8 cellular contexts compared by ENCODE assay signal in genomic region chr4:183659919-183660318, GRCh38. TPM values are rescaled to one million over a fixed set of nuclear protein-coding genes. Genes with fewer than 3 reads are reported as not detected.
DNase-seq lines count a peak whose midpoint lies in the region; ATAC-seq, FAIRE-seq and TF ChIP-seq lines count a peak whose summit lies in the region.

No MANE protein-coding gene starts in this region.

- TF ChIP-seq CTCF in GM10248 (IDR thresholded peaks at IDR 0.05; ENCODE audit: control extremely low read depth, extremely low read depth, low read depth, missing control alignments) (no peak), epithelial cell of esophagus (IDR thresholded peaks at IDR 0.05; ENCODE audit: insufficient read depth, low read depth, low read length, missing control alignments) (no peak), pancreas (IDR thresholded peaks at IDR 0.05) (no peak)

- peak overlapping the region; percentile 83 for H3K9ac ChIP-seq in NT2/D1 (ENCODE audit: insufficient read length, low read depth)

- 1 to 3% methylated on average over 10 of the region's 10 CpGs for WGBS in pancreas, 2 donors

- H3K4me1 ChIP-seq in NT2/D1 (ENCODE audit: insufficient read depth, insufficient read length) = no peaks in the 10 kb centered on the region
- H3K4me1 ChIP-seq in pancreas = peaks cover 11 to 18% (median 14%) of the 10 kb centered on the region in 3 donors

- intact Hi-C loops in pancreas (cut with DNase I) = no loop called here

- peak overlapping the region; percentile 71 for H3K4me3 ChIP-seq in NT2/D1 (ENCODE audit: insufficient read length, low read depth)
- H3K4me3 ChIP-seq in epithelial cell of esophagus (ENCODE audit: low read length) = peak overlapping the region; percentile 81
- peak overlapping the region; percentile 69 to 98 (median 90) for H3K4me3 ChIP-seq in pancreas

- ATAC-seq in pancreas (no peak), GM19397 (IDR thresholded peaks at IDR 0.05; ENCODE audit: unreplicated experiment) (no peak)

- no peak for FAIRE-seq in pancreas (lab: Jason Lieb, UNC)

- H3K27me3 ChIP-seq in NT2/D1 (ENCODE audit: insufficient read depth, insufficient read length) = no peaks in the 10 kb centered on the region
- no peaks in the 10 kb centered on the region for H3K27me3 ChIP-seq in pancreas

- H3K36me3 ChIP-seq in NT2/D1 (ENCODE audit: insufficient read depth, insufficient read length, low read length) (peaks cover 7% of the 10 kb centered on the region), pancreas (no peaks in the 10 kb centered on the region)

- CTCF ChIA-PET in GM10248 (lab: Yijun Ruan, JAX) = interaction anchor here (0.9 to 1.6 kb wide), 5 partner anchors 9 to 215 kb away, joined by 3 to 4 read pairs (median 3); partner anchors contain the start of gene CDKN2AIP

- DNase-seq in GM10248 (ENCODE audit: extremely low spot score) (peak; percentile 9), NT2/D1 (ENCODE audit: low read depth, low spot score) (no peak), epithelial cell of esophagus (ENCODE audit: low read depth) (peak; percentile 15), pancreas (no peak), activated gamma-delta T cell (lab: John Stamatoyannopoulos, UW) (no peak), islet precursor cell (no peak)
- DNase-seq in stimulated activated CD4-positive, alpha-beta T cell treated with anti-CD3 and anti-CD28 coated beads, Interleukin-2, amount 100 ng/mL, for 48 hours = no peak

- POLR2A ChIA-PET in GM10248 (lab: Yijun Ruan, JAX) = no interaction called here

- peak overlapping the region; percentile 71 to 92 (median 88) for H3K27ac ChIP-seq in pancreas

- H3K9me3 ChIP-seq in NT2/D1 (ENCODE audit: insufficient read depth, low read length) (no peaks in the 10 kb centered on the region), pancreas (no peaks in the 10 kb centered on the region)

RNA-seq across cellular contexts. Expression of gene TRAPPC11, which starts 0.8 kb away (rescaled TPM):
- 10 to 100 TPM; 15.0 to 19.2 (median 16.3) TPM for total RNA-seq in pancreas
- polyA plus RNA-seq in pancreas = 10 to 100 TPM in 1 of 2 donors, 1 to 10 TPM in 1; 8.6 to 12.1 TPM

RNA-seq across cellular contexts. Expression of gene RWDD4, which starts 0.9 kb away (rescaled TPM):
- total RNA-seq in pancreas = 10 to 100 TPM in 5 of 6 donors, 1 to 10 TPM in 1; 9.1 to 14.0 (median 12.8) TPM
- polyA plus RNA-seq in pancreas = 10 to 100 TPM in 1 of 2 donors, 1 to 10 TPM in 1; 8.5 to 15.4 TPM

Comparison
In these comparisons a context has a peak if more than half of its experiments do, and no peak if none do; other contexts are left out.
1. DNase-seq: peak in GM10248 (single experiment) and epithelial cell of esophagus (single experiment); none in NT2/D1 (single experiment), pancreas (0 of 6), stimulated activated CD4-positive, alpha-beta T cell treated with anti-CD3 and anti-CD28 coated beads, Interleukin-2, amount 100 ng/mL, for 48 hours (0 of 2), activated gamma-delta T cell (single experiment) and islet precursor cell (single experiment).
2. Peak in every context shown above with its lines, with median percentiles within 50 percentile points of each other: H3K4me3 ChIP-seq.